18 cellular contexts compared by ENCODE assay signal in the genomic region with DNA sequence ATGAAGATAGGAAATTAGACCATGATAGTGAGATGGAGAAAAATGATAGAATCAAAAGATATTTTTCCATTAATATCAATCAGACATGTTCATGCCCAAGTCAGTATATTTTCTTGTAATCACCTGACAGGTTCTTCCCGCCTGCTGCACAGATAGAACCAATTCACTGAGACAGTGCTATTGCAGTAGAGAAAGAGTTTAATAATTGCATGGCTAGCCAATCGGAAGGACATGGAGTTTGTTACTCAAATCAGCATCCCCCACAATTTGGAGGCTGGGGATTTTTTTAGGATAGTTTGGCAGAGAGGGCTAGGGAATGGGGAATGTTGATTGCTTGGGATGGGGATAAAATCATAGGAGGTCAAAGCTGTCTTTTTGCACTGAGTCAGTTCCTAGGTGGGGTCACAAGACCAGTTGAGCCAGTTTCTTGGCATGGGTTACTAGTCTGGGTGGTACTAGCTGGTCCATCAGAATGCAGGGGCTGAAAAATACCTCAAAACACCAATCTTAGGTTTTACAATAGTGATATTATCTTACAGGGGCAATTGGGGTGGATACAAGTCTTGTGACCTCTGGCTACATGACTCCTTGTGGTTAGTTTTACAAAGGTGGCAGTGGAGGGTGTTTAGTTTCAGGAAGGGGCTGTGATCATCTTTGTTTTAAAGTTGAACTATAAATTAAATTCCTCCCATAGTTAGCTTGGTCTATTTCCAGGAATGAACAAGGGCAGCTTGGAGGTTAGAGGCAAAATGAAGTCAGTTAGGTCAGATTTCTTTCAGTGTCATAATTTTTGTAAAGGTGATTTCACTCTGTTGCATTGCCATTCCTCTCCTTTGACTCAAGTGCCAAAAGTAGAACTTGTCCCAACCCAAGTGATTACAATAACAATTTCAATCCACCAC.
DNase-seq lines count a peak whose midpoint lies in the region; ATAC-seq, FAIRE-seq and TF ChIP-seq lines count a peak whose summit lies in the region.
"Had no signal": no experiment of that assay in that cellular context is flagged by ENCODE, and none has a peak within 500 bp of the region (broad histone marks: within the 10 kb centered on the region; RNA-seq: fewer than 3 reads in every experiment).

No MANE protein-coding gene starts in this region.

- intact Hi-C loops in prostate gland (cut with DNase I) = loop anchor here (5.0 kb wide), 1 partner anchor 47 kb away; no protein-coding TSS in a partner anchor

- H3K36me3 Mint-ChIP-seq in activated CD8-positive, alpha-beta T cell treated with anti-CD3 and anti-CD28 coated beads, Interleukin-2, amount 10 ng/mL, durations not matched to agents 7 days and 5 days (ENCODE audit: low read depth) = no peaks in the 10 kb centered on the region

- no peak overlapping the region for H3K27ac ChIP-seq in prostate gland

- DNase-seq in A172 (ENCODE audit: low spot score) (peak; percentile 68), HT1080 (ENCODE audit: low read depth) (peak; percentile 68), bronchial epithelial cell (ENCODE audit: low read depth) (peak; percentile 61), myocyte (ENCODE audit: low read depth) (peak; percentile 29), T-helper 1 cell (no peak), prostate gland (ENCODE audit: low spot score) (no peak)
- no peak for DNase-seq in activated CD8-positive, alpha-beta T cell treated with anti-CD3 and anti-CD28 coated beads, Interleukin-2, amount 10 ng/mL, durations not matched to agents 7 days and 5 days
- DNase-seq: activated naive CD4-positive, alpha-beta T cell treated with anti-CD3 and anti-CD28 coated beads for 36 hours; COR-L47; naive thymus-derived CD8-positive, alpha-beta T cell; NCI-H1105; NCI-H345; stimulated activated CD4-positive, alpha-beta T cell treated with anti-CD3 and anti-CD28 coated beads, Interleukin-2, amount 100 ng/mL, for 48 hours had no signal

- POLR2A ChIA-PET in activated CD8-positive, alpha-beta T cell treated with anti-CD3 and anti-CD28 coated beads, Interleukin-2, amount 10 ng/mL, durations not matched to agents 7 days and 5 days (lab: Charles Lee) = no interaction called here

- FAIRE-seq in bronchial epithelial cell (lab: Jason Lieb, UNC) = no peak
- FAIRE-seq: HepG2 had no signal

- H3K4me3 Mint-ChIP-seq in activated CD8-positive, alpha-beta T cell treated with anti-CD3 and anti-CD28 coated beads, Interleukin-2, amount 10 ng/mL, durations not matched to agents 7 days and 5 days = no peak overlapping the region
- H3K4me3 Mint-ChIP-seq: activated naive CD4-positive, alpha-beta T cell treated with anti-CD3 and anti-CD28 coated beads for 36 hours; central memory CD8-positive, alpha-beta T cell; naive thymus-derived CD8-positive, alpha-beta T cell; type B pancreatic cell had no signal

- no peaks in the 10 kb centered on the region for H3K9me3 ChIP-seq in prostate gland
- H3K9me3 ChIP-seq: right atrium auricular region had no signal

- no peaks in the 10 kb centered on the region for H3K4me1 ChIP-seq in prostate gland (replicated peaks)

- no peak overlapping the region for H3K4me3 ChIP-seq in bronchial epithelial cell (ENCODE audit: low read depth, low read length)
- no peak overlapping the region for H3K4me3 ChIP-seq in prostate gland
- H3K4me3 ChIP-seq: right atrium auricular region had no signal

- TF ChIP-seq CTCF in bronchial epithelial cell (IDR thresholded peaks at IDR 0.05; ENCODE audit: insufficient read depth, low read length, severe bottlenecking) (no peak), prostate gland (IDR thresholded peaks at IDR 0.05) (no peak)

- ATAC-seq in activated CD8-positive, alpha-beta T cell treated with anti-CD3 and anti-CD28 coated beads, Interleukin-2, amount 10 ng/mL, durations not matched to agents 7 days and 5 days = no peak
- no peak for ATAC-seq in HG03457 (IDR thresholded peaks at IDR 0.05; ENCODE audit: unreplicated experiment)
- ATAC-seq: naive thymus-derived CD8-positive, alpha-beta T cell had no signal

- H3K36me3 ChIP-seq in bronchial epithelial cell (ENCODE audit: control insufficient read depth, insufficient read depth, low read length) (no peaks in the 10 kb centered on the region), prostate gland (no peaks in the 10 kb centered on the region)
- H3K36me3 ChIP-seq: right atrium auricular region had no signal

- no peak overlapping the region for H3K27ac Mint-ChIP-seq in activated CD8-positive, alpha-beta T cell treated with anti-CD3 and anti-CD28 coated beads, Interleukin-2, amount 10 ng/mL, durations not matched to agents 7 days and 5 days
- H3K27ac Mint-ChIP-seq: activated naive CD4-positive, alpha-beta T cell treated with anti-CD3 and anti-CD28 coated beads for 36 hours; naive thymus-derived CD8-positive, alpha-beta T cell; type B pancreatic cell had no signal

- no peaks in the 10 kb centered on the region for H3K4me1 Mint-ChIP-seq in activated CD8-positive, alpha-beta T cell treated with anti-CD3 and anti-CD28 coated beads, Interleukin-2, amount 10 ng/mL, durations not matched to agents 7 days and 5 days (ENCODE audit: low read depth)
- H3K4me1 Mint-ChIP-seq: central memory CD8-positive, alpha-beta T cell; naive thymus-derived CD8-positive, alpha-beta T cell had no signal

- TF ChIP-seq POLR2A in prostate gland (IDR thresholded peaks at IDR 0.05) = no peak

- H3K27me3 ChIP-seq in bronchial epithelial cell (ENCODE audit: control insufficient read depth, insufficient read depth, low read length) (no peaks in the 10 kb centered on the region), prostate gland (replicated peaks; ENCODE audit: insufficient read depth) (no peaks in the 10 kb centered on the region)
- H3K27me3 ChIP-seq: right atrium auricular region had no signal

- H3K9me3 Mint-ChIP-seq in activated CD8-positive, alpha-beta T cell treated with anti-CD3 and anti-CD28 coated beads, Interleukin-2, amount 10 ng/mL, durations not matched to agents 7 days and 5 days (ENCODE audit: insufficient read depth) = no peaks in the 10 kb centered on the region

- H3K27me3 Mint-ChIP-seq in activated CD8-positive, alpha-beta T cell treated with anti-CD3 and anti-CD28 coated beads, Interleukin-2, amount 10 ng/mL, durations not matched to agents 7 days and 5 days (ENCODE audit: low read depth) = no peaks in the 10 kb centered on the region
- H3K27me3 Mint-ChIP-seq: type B pancreatic cell had no signal

- CTCF ChIA-PET in activated CD8-positive, alpha-beta T cell treated with anti-CD3 and anti-CD28 coated beads, Interleukin-2, amount 10 ng/mL, durations not matched to agents 7 days and 5 days (lab: Charles Lee) = no interaction called here

- 95% methylated on average over 2 of the region's 2 CpGs for WGBS in prostate gland

Comparison
In these comparisons a context has a peak if more than half of its experiments do, and no peak if none do; other contexts are left out.
1. DNase-seq: peak in A172 (single experiment), HT1080 (single experiment), bronchial epithelial cell (single experiment) and myocyte (single experiment); none in activated CD8-positive, alpha-beta T cell treated with anti-CD3 and anti-CD28 coated beads, Interleukin-2, amount 10 ng/mL, durations not matched to agents 7 days and 5 days (single experiment), T-helper 1 cell (0 of 5) and prostate gland (single experiment).